Comparison of ENCODE assay signal across 25 cellular contexts in the genomic region with DNA sequence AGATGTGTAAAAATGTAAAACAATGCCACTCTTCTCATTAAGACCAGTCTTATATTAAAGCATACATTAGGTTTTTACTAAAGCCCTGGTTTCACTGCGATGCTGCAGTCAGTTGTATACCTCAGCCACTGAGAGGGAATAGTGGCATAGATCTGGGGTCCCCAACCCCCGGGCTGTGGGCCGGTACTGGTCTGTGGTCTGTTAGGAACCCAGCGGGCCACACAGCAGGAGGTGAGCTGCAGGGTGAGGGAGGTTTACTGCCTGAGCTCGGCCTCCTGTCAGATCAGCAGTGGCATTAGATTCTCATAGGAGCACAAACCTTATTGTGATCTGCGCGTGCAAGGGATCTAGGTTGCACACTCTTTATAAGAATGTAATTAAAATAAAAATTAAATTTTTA. TPM values are rescaled to one million over a fixed set of nuclear protein-coding genes. Genes with fewer than 3 reads are reported as not detected.
A peak's percentile ranks its signal among the peaks of the same experiment; 100 is the strongest.
DNase-seq lines count a peak whose midpoint lies in the region; ATAC-seq, FAIRE-seq and TF ChIP-seq lines count a peak whose summit lies in the region.
"Had no signal": no experiment of that assay in that cellular context is flagged by ENCODE, and none has a peak within 500 bp of the region (broad histone marks: within the 10 kb centered on the region; RNA-seq: fewer than 3 reads in every experiment).

No MANE protein-coding gene starts in this region.

- H3K36me3 ChIP-seq in mesendoderm (ENCODE audit: control insufficient read depth, insufficient read depth, low read length), result no peaks in the 10 kb centered on the region
- H3K36me3 ChIP-seq: BE2C; BLaER1 treated with 17β-estradiol and CSF1 and Interleukin-3, amounts not matched to agents 10 nM and 100 nM had no signal

- no CpG with 5 or more reads among the region's 7 CpGs for WGBS in mesendoderm (ENCODE audit: extremely low coverage, insufficient coverage, low lambda C conversion rate)

- no peak overlapping the region for H3K27ac ChIP-seq in mesendoderm (ENCODE audit: low read depth, low read length)
- H3K27ac ChIP-seq: A549; BLaER1 treated with 17β-estradiol and CSF1 and Interleukin-3, amounts not matched to agents 10 nM and 100 nM had no signal

- H3K23ac ChIP-seq in mesendoderm (ENCODE audit: low read length), result no peak overlapping the region

- H3K27me3 Mint-ChIP-seq in WTC11 (ENCODE audit: low read depth), result no peaks in the 10 kb centered on the region
- H3K27me3 Mint-ChIP-seq: CD4-positive, alpha-beta T cell had no signal

- no peak overlapping the region for H3K4me3 Mint-ChIP-seq in WTC11
- H3K4me3 Mint-ChIP-seq: CD14-positive monocyte; CD4-positive, alpha-beta T cell; CD8-positive, alpha-beta memory T cell had no signal

- CTCF ChIA-PET in WTC11 (lab: Charles Lee), result interaction anchor here (0.6 to 2.8 kb wide), 3 partner anchors 9 to 309 kb away, joined by 4 to 9 read pairs (median 5); no protein-coding TSS in a partner anchor

- H3K4me1 ChIP-seq in mesendoderm (ENCODE audit: control insufficient read depth, low read depth, low read length), result no peaks in the 10 kb centered on the region
- H3K4me1 ChIP-seq: A549; BE2C; BLaER1 treated with 17β-estradiol and CSF1 and Interleukin-3, amounts not matched to agents 10 nM and 100 nM had no signal

- no peaks in the 10 kb centered on the region for H3K27me3 ChIP-seq in mesendoderm (ENCODE audit: insufficient read depth, low read length, poor library complexity)
- H3K27me3 ChIP-seq: BE2C; BLaER1 treated with 17β-estradiol and CSF1 and Interleukin-3, amounts not matched to agents 10 nM and 100 nM had no signal

- no peak overlapping the region for H2BK15ac ChIP-seq in mesendoderm (replicated peaks; ENCODE audit: low read depth)

- H3K79me2 ChIP-seq in mesendoderm (ENCODE audit: control insufficient read depth, insufficient read depth, low read length), result no peaks in the 10 kb centered on the region

- ATAC-seq in WTC11, result 0 out of 2 replicates have a peak, but pooled peaks have one; percentile 26
- ATAC-seq: A549 had no signal

- H3K4ac ChIP-seq in mesendoderm (ENCODE audit: low read depth, low read length), result no peak overlapping the region

- no peak overlapping the region for H2BK120ac ChIP-seq in mesendoderm (ENCODE audit: low read depth, low read length)

- no peaks in the 10 kb centered on the region for H3K79me1 ChIP-seq in mesendoderm (ENCODE audit: low read length)

- no peak for TF ChIP-seq CTCF in WTC11 (IDR thresholded peaks at IDR 0.05)

- H3K4me1 Mint-ChIP-seq in WTC11, result peaks cover 8% of the 10 kb centered on the region; the same call in 1 of the 2 replicates
- H3K4me1 Mint-ChIP-seq: CD14-positive monocyte; CD8-positive, alpha-beta memory T cell had no signal

- H3K36me3 Mint-ChIP-seq in WTC11, result no peaks in the 10 kb centered on the region
- H3K36me3 Mint-ChIP-seq: CD14-positive monocyte; CD8-positive, alpha-beta memory T cell had no signal

- peak; percentile 19 for DNase-seq in NCI-H2107 treated with DMSO at 0.1 percent for 48 hours (lab: John Stamatoyannopoulos, UW; ENCODE audit: unreplicated experiment)
- DNase-seq in NCI-H2107 (lab: John Stamatoyannopoulos, UW), result no peak
- peak; percentile 32 for DNase-seq in WTC11 (ENCODE audit: low spot score)
- peak; percentile 34 for DNase-seq in mesendoderm
- DNase-seq in NCI-H2227 treated with DMSO at 0.1 percent for 48 hours (lab: John Stamatoyannopoulos, UW), result no peak
- DNase-seq in GM12892 (ENCODE audit: insufficient read length), result no peak
- DNase-seq in stimulated activated CD4-positive, alpha-beta T cell treated with anti-CD3 and anti-CD28 coated beads, Interleukin-12 subunit alpha, Interleukin-12 subunit beta, amount 100 ng/mL, for 4 hours, result no peak
- DNase-seq: 8988T; ACHN; AML-193; BE2C; CD4-positive, alpha-beta T cell; CD8-positive, alpha-beta memory T cell; DMS 273 treated with DMSO at 0.1 percent for 48 hours; DMS79; EL; GF-D8; H7; HCEC 1CT had no signal

- H3K9me3 Mint-ChIP-seq in WTC11, result no peaks in the 10 kb centered on the region
- H3K9me3 Mint-ChIP-seq: CD4-positive, alpha-beta T cell; CD8-positive, alpha-beta memory T cell had no signal

- TF ChIP-seq POLR2A in GM12892 (IDR thresholded peaks at IDR 0.05; ENCODE audit: low read depth, low read length), result no peak

- H3K4me2 ChIP-seq in mesendoderm (ENCODE audit: low read length), result no peak overlapping the region
- H3K4me2 ChIP-seq: A549; BLaER1 treated with 17β-estradiol and CSF1 and Interleukin-3, amounts not matched to agents 10 nM and 100 nM had no signal

- no peak overlapping the region for H3K56ac ChIP-seq in mesendoderm (ENCODE audit: low read length)

- H2AK5ac ChIP-seq in mesendoderm (ENCODE audit: low read length), result no peak overlapping the region

- no peak overlapping the region for H3K9ac ChIP-seq in mesendoderm (ENCODE audit: low read length)
- H3K9ac ChIP-seq: BLaER1 treated with 17β-estradiol and CSF1 and Interleukin-3, amounts not matched to agents 10 nM and 100 nM had no signal

- no peak overlapping the region for H3K4me3 ChIP-seq in mesendoderm (ENCODE audit: low read length)
- H3K4me3 ChIP-seq: A549; BLaER1 treated with 17β-estradiol and CSF1 and Interleukin-3, amounts not matched to agents 10 nM and 100 nM had no signal

- H2BK5ac ChIP-seq in mesendoderm (ENCODE audit: low read length), result no peak overlapping the region

- no peak for FAIRE-seq in GM12892 (lab: Jason Lieb, UNC)
- FAIRE-seq: A549, D721Med, GM12891, H1 had no signal

- no peak overlapping the region for H4K8ac ChIP-seq in mesendoderm (ENCODE audit: low read depth, low read length)

- H4K5ac ChIP-seq in mesendoderm (ENCODE audit: low read length), result no peak overlapping the region

- H3K27ac Mint-ChIP-seq in WTC11, result no peak overlapping the region
- H3K27ac Mint-ChIP-seq: CD14-positive monocyte; CD4-positive, alpha-beta T cell; CD8-positive, alpha-beta memory T cell had no signal

- no peak overlapping the region for H3K18ac ChIP-seq in mesendoderm (ENCODE audit: low read length)

- POLR2A ChIA-PET in WTC11 (lab: Charles Lee), result no interaction called here

TF ChIP-seq in WTC11, 78 proteins besides CTCF, POLR2A, EP300 and RAD21:
- TF ChIP-seq, protein P1, sequence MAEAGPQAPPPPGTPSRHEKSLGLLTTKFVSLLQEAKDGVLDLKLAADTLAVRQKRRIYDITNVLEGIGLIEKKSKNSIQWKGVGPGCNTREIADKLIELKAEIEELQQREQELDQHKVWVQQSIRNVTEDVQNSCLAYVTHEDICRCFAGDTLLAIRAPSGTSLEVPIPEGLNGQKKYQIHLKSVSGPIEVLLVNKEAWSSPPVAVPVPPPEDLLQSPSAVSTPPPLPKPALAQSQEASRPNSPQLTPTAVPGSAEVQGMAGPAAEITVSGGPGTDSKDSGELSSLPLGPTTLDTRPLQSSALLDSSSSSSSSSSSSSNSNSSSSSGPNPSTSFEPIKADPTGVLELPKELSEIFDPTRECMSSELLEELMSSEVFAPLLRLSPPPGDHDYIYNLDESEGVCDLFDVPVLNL (CRISPR knock-in tag; IDR thresholded peaks at IDR 0.05; ENCODE audit: borderline replicate concordance, low read depth), result no peak
- TF ChIP-seq ZNF671 (CRISPR knock-in tag; IDR thresholded peaks at IDR 0.05) (no peak), ZNF423 (CRISPR knock-in tag; IDR thresholded peaks at IDR 0.05) (peak; percentile 48; the same call in 1 of the 2 replicates), CREB1 (CRISPR knock-in tag; IDR thresholded peaks at IDR 0.05) (no peak), ETV6 (CRISPR knock-in tag; IDR thresholded peaks at IDR 0.05) (no peak)

RNA-seq across cellular contexts. Expression of a gene that starts 28.0 kb away (rescaled TPM):
- total RNA-seq in WTC11 (2021), result 30.1 to 32.8 TPM (median 30.2 TPM) in 3 replicates
- 16.0 TPM for polyA plus RNA-seq in mesendoderm (2013, experiment 1 of 2)
- 17.8 TPM for polyA plus RNA-seq in mesendoderm (2013, experiment 2 of 2)
- 10.7 TPM for polyA plus RNA-seq in GM12892 (2012; ENCODE audit: missing spikeins)

Comparison
In these comparisons a context has a peak if more than half of its experiments do, and no peak if none do; other contexts are left out.
1. DNase-seq: peak in NCI-H2107 treated with DMSO at 0.1 percent for 48 hours (single experiment), WTC11 (single experiment) and mesendoderm (single experiment); none in NCI-H2107 (single experiment), NCI-H2227 treated with DMSO at 0.1 percent for 48 hours (single experiment), GM12892 (single experiment) and stimulated activated CD4-positive, alpha-beta T cell treated with anti-CD3 and anti-CD28 coated beads, Interleukin-12 subunit alpha, Interleukin-12 subunit beta, amount 100 ng/mL, for 4 hours (single experiment).